ENCODE assay signal across 8 cellular contexts in the genomic region with DNA sequence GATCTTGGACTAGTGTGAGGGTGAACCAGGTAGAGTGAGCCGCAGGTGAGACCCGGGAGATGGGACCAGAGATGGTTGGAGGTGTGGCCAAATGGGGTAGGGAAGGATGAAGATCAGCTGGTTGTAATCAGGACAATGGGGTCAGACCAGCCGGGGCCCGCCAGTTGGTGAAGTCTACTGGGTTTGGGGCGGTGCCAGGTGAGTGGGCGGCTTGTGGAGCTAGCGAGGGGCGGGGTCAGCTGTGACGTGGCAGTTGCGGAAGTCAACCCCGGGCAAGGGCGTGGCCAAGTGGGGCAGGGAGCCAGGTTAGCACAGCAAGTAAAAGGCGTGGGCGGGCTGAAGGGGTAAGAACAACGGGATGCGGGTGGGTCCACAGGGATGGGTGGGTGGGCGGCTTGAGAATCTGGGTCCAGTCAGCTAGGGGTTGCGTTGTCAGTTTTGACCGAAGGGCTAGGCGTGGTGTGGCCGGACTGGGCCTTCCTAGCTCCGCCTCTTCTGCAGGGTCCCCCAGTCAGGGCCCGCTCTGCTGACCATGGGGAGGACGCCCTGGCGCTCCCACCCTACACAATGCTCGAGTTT. TPM values are rescaled to one million over a fixed set of nuclear protein-coding genes. Genes with fewer than 3 reads are reported as not detected.
DNase-seq lines count a peak whose midpoint lies in the region; ATAC-seq and TF ChIP-seq lines count a peak whose summit lies in the region.

No MANE protein-coding gene starts in this region.

- peak overlapping the region; percentile 60 to 64 for H3K27ac ChIP-seq in tibial artery

- peak overlapping the region; percentile 51 to 55 for H3K4me3 ChIP-seq in tibial artery

- no peaks in the 10 kb centered on the region for H3K36me3 ChIP-seq in tibial artery

- intact Hi-C loops in Right ventricle myocardium inferior (cut with DNase I) (no loop called here), tibial artery (cut with DNase I; ENCODE audit: low total_unique reads) (no loop called here)

- no peaks in the 10 kb centered on the region for H3K9me3 ChIP-seq in tibial artery

- peak; percentile 60 for TF ChIP-seq POLR2A in Raji (IDR thresholded peaks at IDR 0.05; ENCODE audit: insufficient read depth, low read depth, low read length)

- peaks cover 0 to 17% (median 12%) of the 10 kb centered on the region in 4 donors for H3K4me1 ChIP-seq in tibial artery

- in situ Hi-C loops in ACHN (cut with HindIII; ENCODE audit: low pct_ligation_motif_present, low pct_unique_long_range_greater_than_20kb, low sequenced_read_pairs) = no loop called here

- no peaks in the 10 kb centered on the region for H3K27me3 ChIP-seq in tibial artery

- ATAC-seq in HG02973 (IDR thresholded peaks at IDR 0.05; ENCODE audit: unreplicated experiment) (peak; percentile 43), Right ventricle myocardium inferior (peak; percentile 51)

- DNase-seq in GM10266 (ENCODE audit: extremely low spot score) = peak; percentile 93
- DNase-seq in activated naive CD4-positive, alpha-beta T cell treated with anti-CD3 and anti-CD28 coated beads, Interleukin-2, amount 50 U/mL, for 16 hours = peak; percentile 93
- DNase-seq in Right ventricle myocardium inferior (ENCODE audit: missing footprints) = peak; percentile 97
- peak; percentile 66 for DNase-seq in pons (ENCODE audit: low spot score)
- DNase-seq in tibial artery = peak; percentile 88 to 94
- DNase-seq in ACHN = no peak

- TF ChIP-seq CTCF in GM10266 (IDR thresholded peaks at IDR 0.05; ENCODE audit: control insufficient read depth, insufficient read depth, low read depth, missing control alignments) = no peak
- TF ChIP-seq CTCF in tibial artery (IDR thresholded peaks at IDR 0.05) = no peak

RNA-seq across cellular contexts. Expression of a gene that starts 25.5 kb away (rescaled TPM):
- 183 TPM for total RNA-seq in Right ventricle myocardium inferior

RNA-seq across cellular contexts. Expression of a gene that starts 49.6 kb away (rescaled TPM):
- 0.51 TPM for total RNA-seq in Right ventricle myocardium inferior
